8 cellular contexts compared by ENCODE assay signal in the genomic region with DNA sequence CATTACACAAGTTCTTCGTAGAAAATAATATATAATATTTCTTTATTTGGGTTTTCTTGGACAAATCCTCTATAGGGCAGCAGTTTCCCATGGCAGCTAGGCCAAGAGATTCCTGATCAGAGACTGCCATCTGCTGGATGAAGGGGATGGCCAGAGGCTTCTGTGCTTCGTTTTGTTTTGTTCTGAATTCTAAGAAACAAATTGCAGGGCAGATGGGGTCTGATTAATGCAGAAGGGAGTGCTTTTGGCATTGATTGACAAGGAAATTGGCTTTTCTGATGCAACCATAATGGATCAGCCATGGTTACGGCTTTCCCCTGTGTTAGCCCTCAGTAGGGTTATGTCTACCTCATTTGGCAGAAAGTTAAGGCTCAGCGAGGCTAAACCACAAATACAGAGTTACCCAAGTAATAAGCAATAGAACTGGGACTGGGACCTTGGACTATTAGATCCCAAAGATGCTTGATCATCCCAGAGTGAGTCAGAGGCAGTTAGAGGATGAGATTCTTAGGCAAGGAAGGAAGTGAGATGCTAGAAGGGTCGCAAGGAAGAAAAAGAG.
DNase-seq lines count a peak whose midpoint lies in the region; ATAC-seq, FAIRE-seq and TF ChIP-seq lines count a peak whose summit lies in the region.

No MANE protein-coding gene starts in this region.

- H3K36me3 ChIP-seq in MG63 = no peaks in the 10 kb centered on the region
- no peaks in the 10 kb centered on the region for H3K36me3 ChIP-seq in pancreas

- no peak overlapping the region for H3K4me3 ChIP-seq in MG63
- no peak overlapping the region for H3K4me3 ChIP-seq in fibroblast of villous mesenchyme (ENCODE audit: low read depth, low read length)
- no peak overlapping the region for H3K4me3 ChIP-seq in pancreas

- peaks cover 32 to 49% (median 43%) of the 10 kb centered on the region in 3 donors for H3K4me1 ChIP-seq in pancreas

- peaks cover 2 to 8% (median 7%) of the 10 kb centered on the region in 3 donors for H3K9me3 Mint-ChIP-seq in T-cell

- H3K27ac Mint-ChIP-seq in T-cell = no peak overlapping the region

- H3K9me3 ChIP-seq in MG63 (peaks cover 8% of the 10 kb centered on the region; the same call in 1 of the 2 replicates), pancreas (no peaks in the 10 kb centered on the region)

- TF ChIP-seq POLR2A in GM12891 (IDR thresholded peaks at IDR 0.05; ENCODE audit: low read depth, low read length) = no peak

- H3K27ac ChIP-seq in pancreas = no peak overlapping the region

- FAIRE-seq in pancreas (lab: Jason Lieb, UNC) (peak; percentile 59), GM12891 (lab: Jason Lieb, UNC) (no peak)

- TF ChIP-seq CTCF in fibroblast of villous mesenchyme (IDR thresholded peaks at IDR 0.05; ENCODE audit: insufficient read depth, low read depth, low read length) (peak; percentile 89), pancreas (IDR thresholded peaks at IDR 0.05) (peak; percentile 65 to 75 (median 71))

- H3K4me3 Mint-ChIP-seq in T-cell = no peak overlapping the region

- intact Hi-C loops in pancreas (cut with DNase I) = loop anchor here in 1 of 3 donors (10.0 kb wide), 1 partner anchor 1266 kb away; no protein-coding TSS in a partner anchor

- WGBS in pancreas, 2 donors = 32 to 36% methylated on average over 5 of the region's 5 CpGs

- peaks cover 0 to 5% of the 10 kb centered on the region in 2 donors for H3K27me3 Mint-ChIP-seq in T-cell

- POLR2A ChIA-PET in T-cell (lab: Charles Lee) = no interaction called here

- CTCF ChIA-PET in T-cell (lab: Charles Lee) = interaction anchor here in 1 of 2 donors (0.9 kb wide), 1 partner anchor 1288 kb away, joined by 3 read pairs; no protein-coding TSS in a partner anchor

- H3K27me3 ChIP-seq in MG63 = no peaks in the 10 kb centered on the region
- H3K27me3 ChIP-seq in pancreas = no peaks in the 10 kb centered on the region

- no peaks in the 10 kb centered on the region for H3K4me1 Mint-ChIP-seq in T-cell

- peak; percentile 97 for DNase-seq in DMS 273 (lab: John Stamatoyannopoulos, UW; ENCODE audit: unreplicated experiment)
- peak; percentile 36 for DNase-seq in MG63
- peak; percentile 65 for DNase-seq in SK-N-DZ (ENCODE audit: low spot score)
- peak; percentile 75 for DNase-seq in fibroblast of villous mesenchyme (ENCODE audit: low read depth)
- DNase-seq in pancreas = peak in 4 of 6 donors; percentile 43 to 73 (median 55)
- no peak for DNase-seq in T-cell
- no peak for DNase-seq in GM12891 (ENCODE audit: insufficient read length, low spot score)

- ATAC-seq in GM19372 (IDR thresholded peaks at IDR 0.05; ENCODE audit: low read depth, unreplicated experiment) (peak; percentile 61), pancreas (peak; percentile 66 to 85 (median 70)), T-cell (replicated peaks in 1 of 4) (no peak)

- H3K36me3 Mint-ChIP-seq in T-cell = no peaks in the 10 kb centered on the region

TF ChIP-seq in GM12891, 5 proteins besides CTCF, POLR2A, EP300 and RAD21:
- TF ChIP-seq TAF1 (IDR thresholded peaks at IDR 0.05; ENCODE audit: low read depth, low read length) (no peak), POLR2AphosphoS5 (IDR thresholded peaks at IDR 0.05; ENCODE audit: low read depth, low read length) (no peak), POU2F2 (IDR thresholded peaks at IDR 0.05; ENCODE audit: low read depth, low read length) (no peak)
TF ChIP-seq in GM12891: peak in this region for 0.

Comparison
In these comparisons a context has a peak if more than half of its experiments do, and no peak if none do; other contexts are left out.
1. DNase-seq: peak in DMS 273 (single experiment), MG63 (single experiment), SK-N-DZ (single experiment), fibroblast of villous mesenchyme (single experiment) and pancreas (4 of 6); none in T-cell (0 of 34) and GM12891 (single experiment).
2. ATAC-seq: peak in GM19372 (single experiment) and pancreas (4 of 4); none in T-cell (0 of 4).